In the genomic region with DNA sequence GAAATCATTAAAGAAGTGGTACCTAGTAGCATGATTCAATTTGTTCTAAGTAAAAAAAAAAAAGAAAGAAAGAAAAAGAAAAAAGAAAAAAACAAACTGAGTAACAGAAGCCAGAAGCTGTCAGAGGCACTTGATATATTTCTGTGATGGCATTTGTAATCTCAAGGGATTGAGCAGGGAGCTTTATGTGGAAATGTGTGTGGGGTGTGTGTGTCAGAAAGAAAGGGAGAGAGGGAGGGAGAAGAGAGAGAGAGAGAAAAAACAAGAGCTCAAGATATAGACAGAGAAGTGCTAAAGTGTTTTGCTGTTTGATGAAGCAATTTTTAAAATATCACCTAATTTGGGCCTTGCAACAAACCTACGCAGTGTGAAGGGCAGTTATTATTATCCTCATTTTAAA, we compare ENCODE assay signal across 22 cellular contexts.
"Had no signal": no experiment of that assay in that cellular context is flagged by ENCODE, and none has a peak within 500 bp of the region (broad histone marks: within the 10 kb centered on the region; RNA-seq: fewer than 3 reads in every experiment).

No MANE protein-coding gene starts in this region.

- H3K4me1 ChIP-seq: colonic mucosa, esophagus muscularis mucosa, gastrocnemius medialis, right lobe of liver, suprapubic skin, transverse colon, upper lobe of right lung, uterus had no signal

- H3K9ac ChIP-seq: neural progenitor cell had no signal

- H3K27me3 ChIP-seq: colonic mucosa, esophagus muscularis mucosa, gastrocnemius medialis, neural progenitor cell, ovary, right lobe of liver, suprapubic skin, transverse colon, upper lobe of right lung, uterus had no signal

- H3K4me3 ChIP-seq: colonic mucosa, esophagus muscularis mucosa, gastrocnemius medialis, lung, neural progenitor cell, ovary, right lobe of liver, suprapubic skin, transverse colon, upper lobe of right lung, uterus had no signal

- DNase-seq: colonic mucosa; effector CD8-positive, alpha-beta T cell; endodermal cell; gastrocnemius medialis; head of caudate nucleus; midbrain; naive thymus-derived CD4-positive, alpha-beta T cell; ovary; right lobe of liver; small intestine; stimulated activated CD4-positive, alpha-beta T cell treated with anti-CD3 and anti-CD28 coated beads, Interleukin-15, amount 100 ng/mL, for 24 hours; stimulated activated CD4-positive, alpha-beta T cell treated with anti-CD3 and anti-CD28 coated beads, Interleukin-2, amount 100 ng/mL, for 48 hours; stimulated activated naive B cell treated with anti-CD40 and anti-IgM and Interleukin-4, amounts not matched to agents 10 μg/mL and 1 μg/mL and 100 μg/mL, for 72 hours; stimulated activated naive CD8-positive, alpha-beta T cell treated with anti-CD3 and anti-CD28 coated beads, Interleukin-15, amount 100 ng/mL, for 72 hours; transverse colon; upper lobe of right lung; uterus had no signal

- H3K9me3 ChIP-seq: colonic mucosa, esophagus muscularis mucosa, gastrocnemius medialis, ovary, right lobe of liver, suprapubic skin, transverse colon, upper lobe of right lung, uterus had no signal

- H3K36me3 ChIP-seq: colonic mucosa, esophagus muscularis mucosa, gastrocnemius medialis, neural progenitor cell, ovary, right lobe of liver, suprapubic skin, transverse colon, upper lobe of right lung, uterus had no signal

- H2AFZ ChIP-seq: neural progenitor cell had no signal

- H3K4me2 ChIP-seq: neural progenitor cell had no signal

- ATAC-seq: gastrocnemius medialis; left lobe of liver; naive thymus-derived CD4-positive, alpha-beta T cell; right lobe of liver; stimulated activated naive B cell treated with anti-CD40 and anti-IgM and Interleukin-4, amounts not matched to agents 10 μg/mL and 1 μg/mL and 100 μg/mL, for 72 hours; stimulated activated naive CD8-positive, alpha-beta T cell treated with anti-CD3 and anti-CD28 coated beads, Interleukin-15, amount 100 ng/mL, for 72 hours; upper lobe of right lung had no signal

- H3K27ac ChIP-seq: colonic mucosa, esophagus muscularis mucosa, gastrocnemius medialis, neural progenitor cell, ovary, right lobe of liver, suprapubic skin, transverse colon, upper lobe of right lung, uterus had no signal
